Comparison of ENCODE assay signal across 10 cellular contexts in genomic region chr7:131745645-131746248, GRCh38.
DNase-seq lines count a peak whose midpoint lies in the region; ATAC-seq, FAIRE-seq and TF ChIP-seq lines count a peak whose summit lies in the region.
"Had no signal": no experiment of that assay in that cellular context is flagged by ENCODE, and none has a peak within 500 bp of the region (broad histone marks: within the 10 kb centered on the region; RNA-seq: fewer than 3 reads in every experiment).

No MANE protein-coding gene starts in this region.

- H3K79me2 ChIP-seq in HepG2 (ENCODE audit: insufficient read depth, low read length) = no peaks in the 10 kb centered on the region

- H4K20me1 ChIP-seq in HepG2 (ENCODE audit: insufficient read depth, low read length) = no peaks in the 10 kb centered on the region

- H3K4me1 ChIP-seq in body of pancreas (no peaks in the 10 kb centered on the region), HepG2 (ENCODE audit: insufficient read depth, low read length) (no peaks in the 10 kb centered on the region)

- H3K27me3 ChIP-seq in body of pancreas (no peaks in the 10 kb centered on the region), HepG2 (ENCODE audit: control insufficient read depth in 1 of 2, insufficient read depth in 2 of 2, low read length in 2 of 2) (peaks cover 0 to 1% of the 10 kb centered on the region in 2 experiments; a peak in 1 of 5 replicates)

- intact Hi-C loops in body of pancreas (cut with DNase I) (no loop called here), HepG2 (cut with micrococcal nuclease; ENCODE audit: unreplicated experiment) (no loop called here), sciatic nerve (cut with DNase I) (no loop called here)

- TF ChIP-seq EP300 in HepG2 (IDR thresholded peaks at IDR 0.05; ENCODE audit: low read depth in 2 of 2, low read length in 2 of 2) (no peak), HepG2 (CRISPR knock-in tag; IDR thresholded peaks at IDR 0.05; ENCODE audit: borderline replicate concordance) (no peak)

- POLR2A ChIA-PET in HepG2 (lab: Yijun Ruan, JAX) = no interaction called here

- no peak for TF ChIP-seq POLR2A in body of pancreas (IDR thresholded peaks at IDR 0.05)
- TF ChIP-seq POLR2A in HepG2 (IDR thresholded peaks at IDR 0.05; ENCODE audit: insufficient read depth in 1 of 2, low read depth in 2 of 2, low read length in 2 of 2) = no peak

- no peak for TF ChIP-seq RAD21 in HepG2 (CRISPR knock-in tag; IDR thresholded peaks at IDR 0.05)

- no peak overlapping the region for H2AFZ ChIP-seq in HepG2 (ENCODE audit: low read length)

- TF ChIP-seq CTCF in body of pancreas (IDR thresholded peaks at IDR 0.05) = no peak
- no peak for TF ChIP-seq CTCF in HepG2 (CRISPR knock-in tag; IDR thresholded peaks at IDR 0.05)
- TF ChIP-seq CTCF in D721Med (IDR thresholded peaks at IDR 0.05; ENCODE audit: insufficient read depth, missing control alignments) = no peak

- no TSS peak for BruUV-seq in HepG2 (replicated peaks; lab: Mats Ljungman, UMichigan)

- FAIRE-seq in HepG2 (lab: Jason Lieb, UNC) (no peak), D721Med (lab: Jason Lieb, UNC) (no peak)

- no peak overlapping the region for H3K4me2 ChIP-seq in HepG2 (ENCODE audit: low read depth, low read length)

- H3K4me3 ChIP-seq in body of pancreas = no peak overlapping the region
- no peak overlapping the region for H3K4me3 ChIP-seq in HepG2 (replicated peaks in 1 of 3; ENCODE audit: insufficient read depth in 1 of 3, low read depth in 2 of 3, low read length in 3 of 3)
- H3K4me3 ChIP-seq: skin epidermis had no signal

- ATAC-seq in body of pancreas = no peak
- peak; percentile 66 for ATAC-seq in HepG2
- no peak for ATAC-seq in sciatic nerve
- no peak for ATAC-seq in GM18511 (IDR thresholded peaks at IDR 0.05; ENCODE audit: unreplicated experiment)
- ATAC-seq in HG02678 (IDR thresholded peaks at IDR 0.05; ENCODE audit: unreplicated experiment) = no peak

- WGBS in body of pancreas, 2 donors = 32 to 37% methylated on average over 13 of the region's 13 CpGs
- 27% methylated on average over 13 of the region's 13 CpGs for WGBS in HepG2 (ENCODE audit: low lambda C conversion rate)

- H3K36me3 ChIP-seq in body of pancreas (replicated peaks in 1 of 2; ENCODE audit: insufficient read depth in 1 of 2, low read depth in 2 of 2) (no peaks in the 10 kb centered on the region), HepG2 (replicated peaks in 1 of 2; ENCODE audit: control insufficient read depth in 1 of 2, insufficient read depth in 2 of 2, low read length in 2 of 2) (no peaks in the 10 kb centered on the region)

- no peak overlapping the region for H3K9ac ChIP-seq in HepG2 (ENCODE audit: insufficient read depth, low read depth, low read length)

- in situ Hi-C loops in HepG2 (cut with HindIII; ENCODE audit: extremely low pct_ligation_motif_present, low pct_unique_long_range_greater_than_20kb) = no loop called here

- DNase-seq in GM03348 (ENCODE audit: low spot score) (peak; percentile 65), M059J (ENCODE audit: low read depth) (peak; percentile 25), body of pancreas (peak in 3 of 4 donors; percentile 10 to 31 (median 17)), HepG2 (ENCODE audit: low spot score) (peak; percentile 7), sciatic nerve (ENCODE audit: low spot score) (no peak), D721Med (ENCODE audit: insufficient read length, low spot score) (no peak)
- DNase-seq: NCI-H446 treated with DMSO at 0.1 percent for 48 hours had no signal

- H3K27ac ChIP-seq in body of pancreas (no peak overlapping the region), HepG2 (ENCODE audit: extremely low read length, insufficient read depth, low read length) (no peak overlapping the region)
- H3K27ac ChIP-seq: skin epidermis had no signal

- H3K9me3 ChIP-seq in body of pancreas (no peaks in the 10 kb centered on the region), HepG2 (ENCODE audit: low read length) (no peaks in the 10 kb centered on the region)

- CTCF ChIA-PET in HepG2 (lab: Yijun Ruan, JAX; ENCODE audit: low intra/inter-chr PET ratio, low total read pairs) = no interaction called here

TF ChIP-seq in HepG2, 621 proteins besides CTCF, POLR2A, EP300 and RAD21 (continues in another document):
- TF ChIP-seq ZNF768 (CRISPR knock-in tag; IDR thresholded peaks at IDR 0.05) (no peak), PCBP2 (optimal IDR thresholded peaks at IDR 0.05; ENCODE audit: low read depth, low read length, poor library complexity, severe bottlenecking) (no peak), ZBTB49 (CRISPR knock-in tag; IDR thresholded peaks at IDR 0.05; ENCODE audit: borderline replicate concordance) (no peak), ZNF546 (CRISPR knock-in tag; conservative IDR thresholded peaks at IDR 0.05) (no peak), BORCS8-MEF2B (CRISPR knock-in tag; IDR thresholded peaks at IDR 0.05) (0 out of 2 replicates have a peak, but pooled peaks have one; percentile 27), REST (IDR thresholded peaks at IDR 0.05; ENCODE audit: borderline replicate concordance in 1 of 2, low read depth in 1 of 2, low read length in 2 of 2) (peak; percentile 87 to 97), ATF5 (CRISPR knock-in tag; IDR thresholded peaks at IDR 0.05; ENCODE audit: low read depth) (no peak), SATB2 (CRISPR knock-in tag; IDR thresholded peaks at IDR 0.05) (no peak), POGK (CRISPR knock-in tag; conservative IDR thresholded peaks at IDR 0.05) (no peak), TOE1 (CRISPR knock-in tag; IDR thresholded peaks at IDR 0.05) (no peak), ZNF552 (CRISPR knock-in tag; IDR thresholded peaks at IDR 0.05; ENCODE audit: borderline replicate concordance) (no peak), ZNF441 (CRISPR knock-in tag; IDR thresholded peaks at IDR 0.05; ENCODE audit: borderline replicate concordance) (no peak), ZNF317 (CRISPR knock-in tag; IDR thresholded peaks at IDR 0.05) (no peak), ZNF777 (CRISPR knock-in tag; IDR thresholded peaks at IDR 0.05) (no peak), FOSL1 (CRISPR knock-in tag; IDR thresholded peaks at IDR 0.05; ENCODE audit: borderline replicate concordance) (no peak), MIER2 (CRISPR knock-in tag; IDR thresholded peaks at IDR 0.05) (peak; percentile 97)

Comparison
In these comparisons a context has a peak if more than half of its experiments do, and no peak if none do; other contexts are left out.
1. DNase-seq: peak in GM03348 (single experiment), M059J (single experiment), body of pancreas (3 of 4) and HepG2 (single experiment); none in sciatic nerve (single experiment) and D721Med (single experiment).